Comparison of ENCODE assay signal across 8 cellular contexts in genomic region chr12:56300644-56301464, GRCh38. TPM values are rescaled to one million over a fixed set of nuclear protein-coding genes. Genes with fewer than 3 reads are reported as not detected.
DNase-seq lines count a peak whose midpoint lies in the region; ATAC-seq and TF ChIP-seq lines count a peak whose summit lies in the region.

No MANE protein-coding gene starts in this region.

- H3K27ac ChIP-seq in BLaER1 (peak overlapping the region; percentile 90), Karpas-422 (ENCODE audit: low read length) (peak overlapping the region; percentile 67), lung (ENCODE audit: low read depth in 1 of 2, low read length in 1 of 2) (peak overlapping the region; percentile 82 to 96), vagina (peak overlapping the region; percentile 84)

- H3K9ac ChIP-seq in BLaER1 (peak overlapping the region; percentile 93), Karpas-422 (ENCODE audit: low read length) (peak overlapping the region; percentile 72)

- DNase-seq in Karpas-422 (peak; percentile 50), cardiac fibroblast (ENCODE audit: low read depth in 2 of 2) (peak in 1 of 2 donors; percentile 6), lung (ENCODE audit: low spot score) (no peak), vagina (ENCODE audit: extremely low spot score in 2 of 2) (no peak), AG08395 (ENCODE audit: low spot score) (no peak)

- ATAC-seq in lung (ENCODE audit: insufficient read depth, low FRiP score) (no peak), GM21825 (IDR thresholded peaks at IDR 0.05; ENCODE audit: unreplicated experiment) (no peak), HG02870 (IDR thresholded peaks at IDR 0.05; ENCODE audit: unreplicated experiment) (no peak)

- TF ChIP-seq CTCF in cardiac fibroblast (IDR thresholded peaks at IDR 0.05; ENCODE audit: low read depth, low read length) (no peak), lung (IDR thresholded peaks at IDR 0.05; ENCODE audit: control extremely low read depth, extremely low read depth) (no peak), vagina (IDR thresholded peaks at IDR 0.05) (no peak)

- H3K9me2 ChIP-seq in Karpas-422 (replicated peaks; ENCODE audit: insufficient read depth, low read length): no peaks in the 10 kb centered on the region

- H3K27me3 ChIP-seq in BLaER1 (no peaks in the 10 kb centered on the region), Karpas-422 (ENCODE audit: low read length) (no peaks in the 10 kb centered on the region), lung (ENCODE audit: control insufficient read depth, insufficient read depth) (no peaks in the 10 kb centered on the region), vagina (no peaks in the 10 kb centered on the region)

- H4K20me1 ChIP-seq in BLaER1: peaks cover 40% of the 10 kb centered on the region
- H4K20me1 ChIP-seq in Karpas-422 (ENCODE audit: insufficient read depth, low read depth, low read length): no peaks in the 10 kb centered on the region

- H3K4me2 ChIP-seq in BLaER1: peak overlapping the region; percentile 83
- peak overlapping the region; percentile 98 for H3K4me2 ChIP-seq in Karpas-422 (ENCODE audit: low read depth, low read length, poor library complexity, severe bottlenecking)

- H3K36me3 ChIP-seq in BLaER1 (peaks cover 39% of the 10 kb centered on the region), Karpas-422 (ENCODE audit: insufficient read depth, low read length) (peaks cover 11% of the 10 kb centered on the region; the same call in 1 of the 2 replicates), lung (ENCODE audit: control insufficient read depth in 2 of 2, insufficient read depth in 2 of 2, low read length in 2 of 2) (peaks cover 0 to 2% of the 10 kb centered on the region in 2 donors), vagina (no peaks in the 10 kb centered on the region)

- intact Hi-C loops in vagina (cut with DNase I): no loop called here

- H3K4me3 ChIP-seq in BLaER1 (peak overlapping the region; percentile 86), Karpas-422 (ENCODE audit: low read length) (peak overlapping the region; percentile 75), cardiac fibroblast (replicated peaks in 1 of 2; ENCODE audit: low read depth in 2 of 2, low read length in 2 of 2) (peak overlapping the region; percentile 73 to 89), lung (peak overlapping the region; percentile 28), vagina (peak overlapping the region; percentile 75 to 96)

- H3K79me2 ChIP-seq in Karpas-422 (ENCODE audit: low read length): peaks cover 49% of the 10 kb centered on the region

- H2AFZ ChIP-seq in Karpas-422 (ENCODE audit: low read length): peak overlapping the region; percentile 62

- TF ChIP-seq POLR2A in vagina (IDR thresholded peaks at IDR 0.05): no peak

- H3K9me3 ChIP-seq in BLaER1 (no peaks in the 10 kb centered on the region), Karpas-422 (ENCODE audit: low read length) (no peaks in the 10 kb centered on the region), lung (ENCODE audit: control insufficient read depth in 2 of 2, insufficient read depth in 1 of 2, low read length in 1 of 2) (no peaks in the 10 kb centered on the region), vagina (no peaks in the 10 kb centered on the region)

- WGBS in lung, 2 donors: 43 to 57% methylated on average over 21 of the region's 21 CpGs

- peaks cover 64% of the 10 kb centered on the region for H3K4me1 ChIP-seq in BLaER1
- H3K4me1 ChIP-seq in Karpas-422 (ENCODE audit: low read length): peaks cover 64% of the 10 kb centered on the region
- peaks cover 13 to 22% of the 10 kb centered on the region in 2 donors for H3K4me1 ChIP-seq in lung (ENCODE audit: control insufficient read depth in 2 of 2, insufficient read depth in 2 of 2, low read length in 2 of 2)
- peaks cover 57% of the 10 kb centered on the region for H3K4me1 ChIP-seq in vagina

RNA-seq across cellular contexts. Expression of gene CS, which starts 0.7 kb away (rescaled TPM):
- total RNA-seq in Karpas-422 (2014; rRNA removed; shearing (Covaris generic); ENCODE audit: low replicate concordance): 80.4 and 158 TPM in 2 replicates
- total RNA-seq in lung (100 to 1,000 TPM; 101 to 204 TPM), vagina (140 TPM)
- polyA plus RNA-seq in lung: 10 to 100 TPM; 43.1 to 87.9 TPM

RNA-seq across cellular contexts. Expression of gene CNPY2, which starts 14.9 kb away (rescaled TPM):
- 85.1 and 107 TPM in 2 replicates for total RNA-seq in Karpas-422 (2014; rRNA removed; shearing (Covaris generic); ENCODE audit: low replicate concordance)
- 100 to 1,000 TPM in 1 of 2 donors, 10 to 100 TPM in 1; 38.8 to 125 TPM for total RNA-seq in lung
- 100 to 1,000 TPM; 128 to 153 TPM for polyA plus RNA-seq in lung
- 65.6 TPM for total RNA-seq in vagina

RNA-seq across cellular contexts. Expression of gene PAN2, which starts 32.9 kb away (rescaled TPM):
- 72.3 and 74.3 TPM in 2 replicates for total RNA-seq in Karpas-422 (2014; rRNA removed; shearing (Covaris generic); ENCODE audit: low replicate concordance)
- total RNA-seq in lung (10 to 100 TPM; 61.4 to 68.2 TPM), vagina (37.6 TPM)
- 10 to 100 TPM; 22.4 to 43.0 TPM for polyA plus RNA-seq in lung

RNA-seq across cellular contexts. Expression of gene COQ10A, which starts 34.1 kb away (rescaled TPM):
- 32.7 and 38.9 TPM in 2 replicates for total RNA-seq in Karpas-422 (2014; rRNA removed; shearing (Covaris generic); ENCODE audit: low replicate concordance)
- total RNA-seq in lung (10 to 100 TPM in 1 of 2 donors, 1 to 10 TPM in 1; 8.3 to 16.5 TPM), vagina (10.1 TPM)
- polyA plus RNA-seq in lung: 10 to 100 TPM in 1 of 2 donors, 1 to 10 TPM in 1; 5.8 to 18.1 TPM

RNA-seq across cellular contexts. Expression of gene IL23A, which starts 37.8 kb away (rescaled TPM):
- 5.9 and 8.1 TPM in 2 replicates for total RNA-seq in Karpas-422 (2014; rRNA removed; shearing (Covaris generic); ENCODE audit: low replicate concordance)
- under 1 TPM; 0.34 to 0.77 TPM for total RNA-seq in lung
- 1 to 10 TPM in 1 of 2 donors, under 1 TPM in 1; 0.43 to 4.0 TPM for polyA plus RNA-seq in lung
- total RNA-seq in vagina: not detected

Comparison
In these comparisons a context has a peak if more than half of its experiments do, and no peak if none do; other contexts are left out.
1. H3K4me3 ChIP-seq: peak in every context shown above with its lines; median percentile 86 in BLaER1; 86 in vagina; 81 in cardiac fibroblast; 75 in Karpas-422; 28 in lung.